In genomic region chr2:144507441-144508161, GRCh38 we compare ENCODE assay signal across 1 cellular context.
TF ChIP-seq lines count a peak whose summit lies in the region.

No MANE protein-coding gene starts in this region.

TF ChIP-seq in SK-N-SH, 30 proteins besides CTCF, POLR2A, EP300 and RAD21 (continued from another document):
- TF ChIP-seq REST (IDR thresholded peaks at IDR 0.05; ENCODE audit: low read depth, low read length) = no peak
- TF ChIP-seq MEF2A (IDR thresholded peaks at IDR 0.05; ENCODE audit: borderline replicate concordance, low read depth) = no peak
